8 cellular contexts compared by ENCODE assay signal in the genomic region with DNA sequence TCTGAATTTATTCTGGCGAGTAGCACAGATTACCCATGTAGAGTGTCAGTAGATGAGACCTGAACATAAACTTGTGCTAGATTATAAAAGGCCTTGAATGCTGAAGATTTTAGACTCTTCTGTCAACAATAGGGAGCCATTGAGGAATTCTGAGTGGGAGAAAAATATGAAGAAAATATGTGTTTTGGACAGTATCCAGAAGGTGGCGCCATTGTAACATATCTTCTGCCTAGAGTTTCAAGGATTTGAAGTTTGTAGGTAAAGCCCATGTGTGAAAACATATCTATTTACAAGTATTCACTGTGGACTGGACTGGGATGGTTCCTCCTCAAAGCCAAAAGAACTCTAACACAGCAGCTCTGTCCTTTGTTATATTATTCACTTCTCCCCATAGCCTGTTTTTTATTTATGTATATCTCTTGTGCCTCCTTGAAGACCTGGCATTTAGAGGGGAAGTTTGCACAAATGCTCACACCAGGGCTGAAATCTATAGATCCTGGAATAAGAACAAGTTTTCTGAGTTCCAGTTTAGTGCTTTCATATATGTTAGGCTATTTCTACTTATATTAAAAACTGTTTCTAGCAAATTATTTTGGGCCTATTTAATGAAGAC.
DNase-seq lines count a peak whose midpoint lies in the region; ATAC-seq, FAIRE-seq and TF ChIP-seq lines count a peak whose summit lies in the region.

No MANE protein-coding gene starts in this region.

- no peaks in the 10 kb centered on the region for H4K20me1 ChIP-seq in Loucy (ENCODE audit: insufficient read depth, low read length, poor library complexity, severe bottlenecking)

- TF ChIP-seq CTCF in AG09319 (IDR thresholded peaks at IDR 0.05; ENCODE audit: low read depth, low read length) (peak; percentile 50), Loucy (conservative IDR thresholded peaks at IDR 0.05; ENCODE audit: low read length) (peak; percentile 85)

- 0 out of 2 replicates have a peak overlapping the region, but pooled peaks have one; percentile 33 for H2AFZ ChIP-seq in Loucy (ENCODE audit: low read length)

- H3K36me3 ChIP-seq in Loucy (ENCODE audit: insufficient read depth, low read length): no peaks in the 10 kb centered on the region

- H3K9me2 ChIP-seq in Loucy (replicated peaks; ENCODE audit: low read depth, low read length): no peaks in the 10 kb centered on the region

- no peak for ATAC-seq in HG02938 (IDR thresholded peaks at IDR 0.05; ENCODE audit: unreplicated experiment)

- H3K9ac ChIP-seq in Loucy (ENCODE audit: low read depth, low read length, poor library complexity, severe bottlenecking): no peak overlapping the region

- no peaks in the 10 kb centered on the region for H3K27me3 ChIP-seq in Loucy (ENCODE audit: insufficient read depth, low read length, poor library complexity, severe bottlenecking)

- no peaks in the 10 kb centered on the region for H3K4me1 ChIP-seq in Loucy (ENCODE audit: insufficient read depth, low read length, poor library complexity, severe bottlenecking)

- FAIRE-seq in GM12892 (lab: Jason Lieb, UNC): peak; percentile 64

- DNase-seq in AG09319 (ENCODE audit: extremely low read depth, low read depth) (peak; percentile 50), GM12892 (ENCODE audit: insufficient read length) (no peak), SHP77 treated with DMSO at 0.1 percent for 48 hours (lab: John Stamatoyannopoulos, UW) (peak; percentile 35), fibroblast of peridontal ligament (ENCODE audit: extremely low read depth) (peak; percentile 90), pulmonary artery endothelial cell (ENCODE audit: low read depth, low spot score) (peak; percentile 10), 8988T (no peak)

- no peak for TF ChIP-seq POLR2A in GM12892 (IDR thresholded peaks at IDR 0.05; ENCODE audit: low read depth, low read length)

- no peak overlapping the region for H3K4me2 ChIP-seq in Loucy (ENCODE audit: low read depth, low read length, poor library complexity, severe bottlenecking)

- no peaks in the 10 kb centered on the region for H3F3A ChIP-seq in Loucy (ENCODE audit: low read depth)

- no peak overlapping the region for H3K4me3 ChIP-seq in Loucy (ENCODE audit: low read length, poor library complexity, severe bottlenecking)

- no peaks in the 10 kb centered on the region for H3K9me3 ChIP-seq in Loucy (ENCODE audit: insufficient read depth, low read depth, low read length)

- H3K79me2 ChIP-seq in Loucy (ENCODE audit: insufficient read depth, low read length): no peaks in the 10 kb centered on the region

Comparison
In these comparisons a context has a peak if more than half of its experiments do, and no peak if none do; other contexts are left out.
1. DNase-seq: peak in AG09319 (single experiment), SHP77 treated with DMSO at 0.1 percent for 48 hours (single experiment), fibroblast of peridontal ligament (single experiment) and pulmonary artery endothelial cell (single experiment); none in GM12892 (single experiment) and 8988T (single experiment).